In the genomic region with DNA sequence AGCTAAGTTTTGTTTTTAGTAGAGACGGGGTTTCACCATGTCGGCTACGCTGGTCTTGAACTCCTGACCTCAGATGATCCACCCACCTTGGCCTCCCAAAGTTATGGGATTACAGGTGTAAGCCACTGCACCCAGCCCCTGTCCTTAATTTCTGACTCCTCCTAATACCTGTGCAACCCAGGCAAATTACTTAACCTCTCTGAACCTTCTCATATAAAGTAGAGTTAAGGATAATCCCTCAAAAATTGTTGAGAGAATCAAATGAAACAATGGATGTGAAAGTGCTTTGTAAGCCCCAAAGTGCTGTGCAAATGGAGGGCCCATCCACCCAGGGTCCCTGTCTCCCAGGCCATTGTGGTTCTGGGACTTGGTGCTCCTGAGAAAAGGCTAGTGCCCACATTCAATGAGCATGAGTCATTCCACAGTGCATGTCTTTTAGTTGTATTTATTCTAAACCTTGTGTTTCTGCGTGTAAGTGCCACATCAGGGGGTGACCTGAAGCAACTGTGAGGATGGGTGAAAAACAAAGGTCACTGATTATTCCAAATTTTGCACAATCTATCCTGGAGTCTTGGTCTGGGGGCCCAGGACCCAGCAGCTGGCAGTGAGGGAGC, we compare ENCODE assay signal across 9 cellular contexts.
A peak's percentile ranks its signal among the peaks of the same experiment; 100 is the strongest.
DNase-seq lines count a peak whose midpoint lies in the region; ATAC-seq, FAIRE-seq and TF ChIP-seq lines count a peak whose summit lies in the region.
"Had no signal": no experiment of that assay in that cellular context is flagged by ENCODE, and none has a peak within 500 bp of the region (broad histone marks: within the 10 kb centered on the region; RNA-seq: fewer than 3 reads in every experiment).

No MANE protein-coding gene starts in this region.

- H3K14ac ChIP-seq in H1 (ENCODE audit: insufficient read length) = no peak overlapping the region

- TF ChIP-seq RAD21 in H1 (IDR thresholded peaks at IDR 0.05 in 1 of 2, conservative IDR thresholded peaks at IDR 0.05 in 1 of 2; ENCODE audit: low read depth in 2 of 2, low read length in 2 of 2) = no peak

- no peak overlapping the region for H3K18ac ChIP-seq in H1 (ENCODE audit: extremely low read depth, low read length)

- H2BK12ac ChIP-seq in H1 (ENCODE audit: low read depth, low read length) = no peak overlapping the region

- no peak overlapping the region for H4K5ac ChIP-seq in H1 (ENCODE audit: insufficient read length, low read depth, low read length)

- TF ChIP-seq EP300 in H1 (IDR thresholded peaks at IDR 0.05; ENCODE audit: borderline replicate concordance in 1 of 2, low read depth in 2 of 2, low read length in 2 of 2) = no peak

- no peak for TF ChIP-seq POLR2A in H1 (IDR thresholded peaks at IDR 0.05; ENCODE audit: control extremely low read depth in 1 of 2, low read depth in 2 of 2, low read length in 2 of 2)

- no peak overlapping the region for H4K8ac ChIP-seq in H1 (ENCODE audit: extremely low read depth, insufficient read depth, low read length)

- no peak overlapping the region for H2BK15ac ChIP-seq in H1 (ENCODE audit: low read length)

- no peak for ATAC-seq in GM18511 (IDR thresholded peaks at IDR 0.05; ENCODE audit: unreplicated experiment)

- H3K9me3 ChIP-seq in OCI-LY1 (ENCODE audit: low read length) (no peaks in the 10 kb centered on the region), H1 (ENCODE audit: insufficient read depth in 2 of 2, low read depth in 1 of 2, low read length in 1 of 2) (no peaks in the 10 kb centered on the region)

- H3K27me3 ChIP-seq in OCI-LY1 (ENCODE audit: insufficient read depth, low read length) (no peaks in the 10 kb centered on the region), H1 (replicated peaks in 1 of 4; ENCODE audit: control insufficient read depth in 3 of 4, extremely low read depth in 1 of 4, insufficient read depth in 3 of 4, low read length in 3 of 4) (no peaks in the 10 kb centered on the region), rectal smooth muscle tissue (ENCODE audit: control insufficient read depth, insufficient read depth, low read length) (no peaks in the 10 kb centered on the region)

- H3K79me2 ChIP-seq in OCI-LY1 (ENCODE audit: insufficient read depth, low read length) = no peaks in the 10 kb centered on the region
- H3K79me2 ChIP-seq in H1 (ENCODE audit: control insufficient read depth in 1 of 2, insufficient read depth in 2 of 2, low read length in 2 of 2) = no peaks in the 10 kb centered on the region

- H3F3A ChIP-seq in OCI-LY1 (ENCODE audit: insufficient read depth, low read length) = peaks cover 14% of the 10 kb centered on the region; the same call in 1 of the 2 replicates

- WGBS in H1 (ENCODE audit: extremely low coverage in 1 of 2, insufficient coverage in 1 of 2, insufficient read length in 1 of 2, insufficient replicate concordance in 2 of 2, low coverage in 1 of 2, low lambda C conversion rate in 2 of 2, missing lambda C conversion rate in 1 of 2), 2 experiments = 93% methylated on average over 4 of the region's 4 CpGs; no CpG with 5 or more reads in 1 of the 2 experiments

- H3K9me2 ChIP-seq in OCI-LY1 (ENCODE audit: low read depth, low read length) = no peaks in the 10 kb centered on the region

- H3K23ac ChIP-seq in H1 (ENCODE audit: insufficient read length) = no peak overlapping the region

- H2AK5ac ChIP-seq in H1 (ENCODE audit: low read depth, low read length) = no peak overlapping the region

- POLR2A ChIA-PET in H1 (lab: Charles Lee; ENCODE audit: partially characterized antibody) = interaction anchor here (0.6 kb wide), 1 partner anchor 151 kb away, joined by 4 read pairs; no protein-coding TSS in a partner anchor

- TF ChIP-seq CTCF in OCI-LY1 (IDR thresholded peaks at IDR 0.05; ENCODE audit: low read length) = no peak
- TF ChIP-seq CTCF in H1 (IDR thresholded peaks at IDR 0.05; ENCODE audit: control extremely low read depth in 1 of 3, insufficient read depth in 1 of 3, low read depth in 1 of 3, low read length in 3 of 3) = no peak
- TF ChIP-seq CTCF in D721Med (IDR thresholded peaks at IDR 0.05; ENCODE audit: insufficient read depth, missing control alignments) = no peak

- DNase-seq in Caki2 (ENCODE audit: low read depth) (peak; percentile 59), H1 (ENCODE audit: low read depth in 1 of 2, low spot score in 2 of 2) (no peak), medulla oblongata (ENCODE audit: extremely low spot score) (no peak), D721Med (ENCODE audit: insufficient read length, low spot score) (no peak)
- no peak for DNase-seq in stimulated activated naive CD4-positive, alpha-beta T cell (lab: John Stamatoyannopoulos, UW)

- H2AFZ ChIP-seq in OCI-LY1 (ENCODE audit: low read length) (no peak overlapping the region), H1 (ENCODE audit: low read length) (no peak overlapping the region)

- no peak overlapping the region for H3K4ac ChIP-seq in H1 (replicated peaks; ENCODE audit: insufficient read length, low read depth, low read length)

- H3K56ac ChIP-seq in H1 (replicated peaks; ENCODE audit: insufficient read length, low read depth, low read length) = no peak overlapping the region

- H3K27ac ChIP-seq in OCI-LY1 (ENCODE audit: low read depth, low read length, poor library complexity, severe bottlenecking) (peak overlapping the region; percentile 99), H1 (ENCODE audit: low read depth, low read length) (no peak overlapping the region), rectal smooth muscle tissue (ENCODE audit: low read depth, low read length) (peak overlapping the region; percentile 79)
- H3K27ac ChIP-seq: epithelial cell of prostate had no signal

- no peaks in the 10 kb centered on the region for H3K36me3 ChIP-seq in OCI-LY1 (ENCODE audit: insufficient read depth, low read length)
- H3K36me3 ChIP-seq in H1 (ENCODE audit: control insufficient read depth in 2 of 4, insufficient read depth in 4 of 4, low read length in 3 of 4) = no peaks in the 10 kb centered on the region
- no peaks in the 10 kb centered on the region for H3K36me3 ChIP-seq in rectal smooth muscle tissue (ENCODE audit: control insufficient read depth, insufficient read depth, low read length)

- no peak overlapping the region for H4K91ac ChIP-seq in H1 (replicated peaks; ENCODE audit: insufficient read length, low read length)

- no peaks in the 10 kb centered on the region for H3K79me1 ChIP-seq in H1 (ENCODE audit: low read depth, low read length)

- in situ Hi-C loops in Caki2 (cut with HindIII; ENCODE audit: low pct_unique_long_range_greater_than_20kb, low sequenced_read_pairs) = no loop called here

- H3K4me3 ChIP-seq in OCI-LY1 (ENCODE audit: low read depth, low read length, poor library complexity, severe bottlenecking) (no peak overlapping the region), H1 (ENCODE audit: extremely low read depth in 1 of 4, insufficient read depth in 2 of 4, low read depth in 3 of 4, low read length in 4 of 4) (no peak overlapping the region), rectal smooth muscle tissue (ENCODE audit: low read length) (no peak overlapping the region)

- H3K4me2 ChIP-seq in OCI-LY1 (ENCODE audit: low read length) (peak overlapping the region; percentile 54), H1 (ENCODE audit: insufficient read depth in 1 of 2, low read depth in 2 of 2, low read length in 2 of 2) (no peak overlapping the region)

- no peak overlapping the region for H2BK5ac ChIP-seq in H1 (ENCODE audit: low read depth, low read length)

- H3K23me2 ChIP-seq in H1 (ENCODE audit: low read depth, low read length) = no peaks in the 10 kb centered on the region

- CTCF ChIA-PET in H1 (lab: Charles Lee; ENCODE audit: partially characterized antibody) = interaction anchor here (1.1 to 3.2 kb wide), 2 partner anchors 11 to 15 kb away, joined by 3 to 12 read pairs; no protein-coding TSS in a partner anchor

- H3K9ac ChIP-seq in OCI-LY1 (ENCODE audit: low read length) = peak overlapping the region; percentile 53
- H3K9ac ChIP-seq in H1 (replicated peaks in 1 of 4; ENCODE audit: extremely low read depth in 1 of 4, low read depth in 3 of 4, low read length in 3 of 4) = no peak overlapping the region
- no peak overlapping the region for H3K9ac ChIP-seq in rectal smooth muscle tissue (ENCODE audit: low read length)

- no peak overlapping the region for H2BK20ac ChIP-seq in H1 (ENCODE audit: low read length)

- H4K20me1 ChIP-seq in OCI-LY1 (ENCODE audit: insufficient read depth, low read length) = no peaks in the 10 kb centered on the region
- H4K20me1 ChIP-seq in H1 (replicated peaks in 1 of 2; ENCODE audit: control insufficient read depth in 1 of 2, insufficient read depth in 2 of 2, low read length in 2 of 2) = no peaks in the 10 kb centered on the region

- no peak overlapping the region for H2BK120ac ChIP-seq in H1 (replicated peaks; ENCODE audit: low read depth, low read length)

- FAIRE-seq in H1 (lab: Jason Lieb, UNC) (no peak), D721Med (lab: Jason Lieb, UNC) (no peak)

- H3K4me1 ChIP-seq in OCI-LY1 (ENCODE audit: insufficient read depth, low read length, severe bottlenecking) (peaks cover 97% of the 10 kb centered on the region), H1 (replicated peaks in 1 of 4; ENCODE audit: control insufficient read depth in 3 of 4, insufficient read depth in 4 of 4, low read length in 3 of 4) (peaks cover 0 to 4% (median 2%) of the 10 kb centered on the region in 4 experiments; a peak in 2 of 7 replicates), rectal smooth muscle tissue (ENCODE audit: control insufficient read depth, insufficient read depth, low read length) (peaks cover 10% of the 10 kb centered on the region)

TF ChIP-seq in H1, 55 proteins besides CTCF, POLR2A, EP300 and RAD21:
- TF ChIP-seq RNF2 (IDR thresholded peaks at IDR 0.05; ENCODE audit: borderline replicate concordance, low read depth, low read length, missing control alignments, poor library complexity, severe bottlenecking) (no peak), KDM4A (IDR thresholded peaks at IDR 0.05; ENCODE audit: low read depth, low read length, severe bottlenecking) (no peak), JUND (IDR thresholded peaks at IDR 0.05; ENCODE audit: low read length) (0 out of 2 replicates have a peak, but pooled peaks have one; percentile 56), SAP30 (IDR thresholded peaks at IDR 0.05; ENCODE audit: insufficient read depth, insufficient replicate concordance, low read length) (no peak), GABPA (IDR thresholded peaks at IDR 0.05; ENCODE audit: borderline replicate concordance, insufficient read depth, low read length) (no peak), CEBPB (IDR thresholded peaks at IDR 0.05; ENCODE audit: low read depth, low read length) (no peak), SIX5 (IDR thresholded peaks at IDR 0.05; ENCODE audit: low read depth, low read length) (no peak)
